In genomic region chr14:74905595-74906142, GRCh38 we compare ENCODE assay signal across 9 cellular contexts. TPM values are rescaled to one million over a fixed set of nuclear protein-coding genes. Genes with fewer than 3 reads are reported as not detected.
A peak's percentile ranks its signal among the peaks of the same experiment; 100 is the strongest.
DNase-seq lines count a peak whose midpoint lies in the region; ATAC-seq, FAIRE-seq and TF ChIP-seq lines count a peak whose summit lies in the region.
"Had no signal": no experiment of that assay in that cellular context is flagged by ENCODE, and none has a peak within 500 bp of the region (broad histone marks: within the 10 kb centered on the region; RNA-seq: fewer than 3 reads in every experiment).

No MANE protein-coding gene starts in this region.

- no peak for FAIRE-seq in small intestine (lab: Jason Lieb, UNC)

- H3K9ac ChIP-seq in adipocyte (ENCODE audit: low read length), result no peak overlapping the region

- H3K4me3 Mint-ChIP-seq in Calu3 (ENCODE audit: low read depth, unreplicated experiment), result no peak overlapping the region
- no peak overlapping the region for H3K4me3 Mint-ChIP-seq in T-cell
- H3K4me3 Mint-ChIP-seq: dendritic cell treated with granulocyte-macrophage colony-stimulating factor and Interleukin-4, amounts not matched to agents 40 ng/mL and 50 ng/mL, for 4 days had no signal

- H3K9me3 ChIP-seq in adipocyte (ENCODE audit: control insufficient read depth, low read length) (no peaks in the 10 kb centered on the region), right atrium auricular region (no peaks in the 10 kb centered on the region), small intestine (ENCODE audit: control insufficient read depth, low read depth) (no peaks in the 10 kb centered on the region)

- TF ChIP-seq CTCF in Calu3 (IDR thresholded peaks at IDR 0.05; ENCODE audit: unreplicated experiment) (peak; percentile 90), right atrium auricular region (IDR thresholded peaks at IDR 0.05) (peak; percentile 95)

- H3K4me1 ChIP-seq in adipocyte (ENCODE audit: control insufficient read depth, insufficient read depth, low read length) (peaks cover 17% of the 10 kb centered on the region), right atrium auricular region (peaks cover 0 to 41% of the 10 kb centered on the region in 2 donors), small intestine (ENCODE audit: control insufficient read depth in 2 of 2, insufficient read depth in 1 of 2, low read depth in 1 of 2, low read length in 1 of 2) (no peaks in the 10 kb centered on the region)

- WGBS in small intestine, 3 donors, result 43 to 45% (median 43%) methylated on average over 14 of the region's 14 CpGs

- H3K27ac ChIP-seq in right atrium auricular region (no peak overlapping the region), small intestine (ENCODE audit: low read depth in 1 of 2, low read length in 1 of 2) (no peak overlapping the region)

- H3K36me3 ChIP-seq in adipocyte (ENCODE audit: control insufficient read depth, insufficient read depth, low read length, severe bottlenecking) (peaks cover 36% of the 10 kb centered on the region), right atrium auricular region (peaks cover 31% of the 10 kb centered on the region), small intestine (ENCODE audit: control insufficient read depth in 2 of 2, insufficient read depth in 2 of 2, low read length in 2 of 2) (peaks cover 17 to 22% of the 10 kb centered on the region in 2 donors)

- no peaks in the 10 kb centered on the region for H3K27me3 ChIP-seq in adipocyte (replicated peaks; ENCODE audit: control insufficient read depth, insufficient read depth, low read length)
- no peaks in the 10 kb centered on the region for H3K27me3 ChIP-seq in right atrium auricular region
- no peaks in the 10 kb centered on the region for H3K27me3 ChIP-seq in small intestine (ENCODE audit: control insufficient read depth in 2 of 2, insufficient read depth in 2 of 2, low read length in 2 of 2)

- H3K36me3 Mint-ChIP-seq in Calu3 (ENCODE audit: insufficient read depth, unreplicated experiment) (peaks cover 25% of the 10 kb centered on the region), T-cell (peaks cover 18% of the 10 kb centered on the region)

- H3K4me1 Mint-ChIP-seq in Calu3 (ENCODE audit: low read depth, unreplicated experiment), result no peaks in the 10 kb centered on the region
- peaks cover 0 to 11% (median 11%) of the 10 kb centered on the region in 3 donors for H3K4me1 Mint-ChIP-seq in T-cell

- H3K27ac Mint-ChIP-seq in Calu3 (ENCODE audit: unreplicated experiment) (no peak overlapping the region), T-cell (peak overlapping the region; percentile 55 to 70)
- H3K27ac Mint-ChIP-seq: dendritic cell treated with granulocyte-macrophage colony-stimulating factor and Interleukin-4, amounts not matched to agents 40 ng/mL and 50 ng/mL, for 4 days had no signal

- CTCF ChIA-PET in Calu3 (lab: Charles Lee), result interaction anchor here (0.6 to 2.0 kb wide), 6 partner anchors 12 to 157 kb away, joined by 3 to 29 read pairs (median 5); partner anchors contain the start of gene RPS6KL1
- CTCF ChIA-PET in T-cell (lab: Charles Lee), result interaction anchor here (0.6 to 6.8 kb wide), 25 partner anchors 9 to 491 kb away, joined by 3 to 166 read pairs (median 6); partner anchors contain the start of genes DLST (in 1 of the 2), PROX2 (in 1 of the 2) and RPS6KL1 (in 1 of the 2)

- POLR2A ChIA-PET in T-cell (lab: Charles Lee), result interaction anchor here (0.7 to 1.5 kb wide), 3 partner anchors 24 to 51 kb away, joined by 3 to 6 read pairs (median 4); partner anchors contain the start of gene DLST (in 1 of the 2)

- intact Hi-C loops in Calu3 (cut with micrococcal nuclease; ENCODE audit: unreplicated experiment), result loop anchor here (1.0 kb wide), 1 partner anchor 44 kb away; no protein-coding TSS in a partner anchor

- H3K27me3 Mint-ChIP-seq in Calu3 (ENCODE audit: unreplicated experiment), result no peaks in the 10 kb centered on the region
- no peaks in the 10 kb centered on the region for H3K27me3 Mint-ChIP-seq in T-cell
- H3K27me3 Mint-ChIP-seq: dendritic cell treated with granulocyte-macrophage colony-stimulating factor and Interleukin-4, amounts not matched to agents 40 ng/mL and 50 ng/mL, for 4 days had no signal

- DNase-seq in Calu3 (peak; percentile 78), HUDEP-2 (lab: John Stamatoyannopoulos, UW; ENCODE audit: unreplicated experiment in 76 of 76) (peak in 64 of 76 experiments; percentile 6 to 76 (median 53)), T-cell (peak; percentile 31 to 83 (median 74)), adipocyte (ENCODE audit: low read depth) (peak; percentile 89), right atrium auricular region (ENCODE audit: low spot score) (peak; percentile 75), small intestine (peak; percentile 62), foreskin melanocyte (no peak)

- H3K9me3 Mint-ChIP-seq in Calu3 (ENCODE audit: low read depth, unreplicated experiment) (no peaks in the 10 kb centered on the region), T-cell (no peaks in the 10 kb centered on the region)
- H3K9me3 Mint-ChIP-seq: dendritic cell treated with granulocyte-macrophage colony-stimulating factor and Interleukin-4, amounts not matched to agents 40 ng/mL and 50 ng/mL, for 4 days had no signal

- BruUV-seq in Calu3 (replicated peaks; lab: Mats Ljungman, UMichigan), result no TSS peak

- H3K4me3 ChIP-seq in adipocyte (ENCODE audit: low read length) (no peak overlapping the region), right atrium auricular region (no peak overlapping the region), small intestine (ENCODE audit: low read depth in 1 of 2, low read length in 2 of 2) (no peak overlapping the region)

- peak; percentile 69 to 74 (median 72) for ATAC-seq in T-cell (replicated peaks in 1 of 4)
- ATAC-seq in HG03378 (IDR thresholded peaks at IDR 0.05; ENCODE audit: unreplicated experiment), result no peak

RNA-seq across cellular contexts. Expression of gene RPS6KL1, which starts 17.4 kb away (rescaled TPM):
- total RNA-seq in Calu3 (2022) (16.4 and 18.5 TPM in 2 replicates), T-cell (10 to 100 TPM in 1 of 5 donors, 1 to 10 TPM in 4; 3.2 to 15.3 (median 6.2) TPM), right atrium auricular region (10 to 100 TPM in 1 of 2 donors, 1 to 10 TPM in 1; 7.6 to 10.3 TPM)
- 1 to 10 TPM; 1.8 to 3.5 (median 3.4) TPM for polyA plus RNA-seq in small intestine

RNA-seq across cellular contexts. Expression of gene DLST, which starts 24.0 kb away (rescaled TPM):
- total RNA-seq in Calu3 (2022), result 84.2 and 89.1 TPM in 2 replicates
- total RNA-seq in T-cell, result 100 to 1,000 TPM in 3 of 5 donors, 10 to 100 TPM in 2; 88.3 to 128 (median 102) TPM
- 100 to 1,000 TPM in 1 of 2 donors, 10 to 100 TPM in 1; 71.1 to 105 TPM for total RNA-seq in right atrium auricular region
- 100 to 1,000 TPM in 2 of 3 donors, 10 to 100 TPM in 1; 95.2 to 110 (median 101) TPM for polyA plus RNA-seq in small intestine

RNA-seq across cellular contexts. Expression of gene PROX2, which starts 29.7 kb away (rescaled TPM):
- total RNA-seq in Calu3 (2022), result not detected in 2 replicates
- under 1 TPM in 2 of 5 donors, not detected in 3; 0.10 to 0.12 TPM for total RNA-seq in T-cell
- total RNA-seq in right atrium auricular region, result not detected
- polyA plus RNA-seq in small intestine, result not detected

RNA-seq across cellular contexts. Expression of gene PGF, which starts 49.7 kb away (rescaled TPM):
- 1.2 and 2.1 TPM in 2 replicates for total RNA-seq in Calu3 (2022)
- total RNA-seq in T-cell, result under 1 TPM in 2 of 5 donors, not detected in 3; 0.09 to 0.29 TPM
- total RNA-seq in right atrium auricular region, result 1 to 10 TPM; 3.3 to 7.0 TPM
- 10 to 100 TPM in 1 of 3 donors, 1 to 10 TPM in 2; 1.6 to 14.0 (median 3.2) TPM for polyA plus RNA-seq in small intestine
